In the genomic region with DNA sequence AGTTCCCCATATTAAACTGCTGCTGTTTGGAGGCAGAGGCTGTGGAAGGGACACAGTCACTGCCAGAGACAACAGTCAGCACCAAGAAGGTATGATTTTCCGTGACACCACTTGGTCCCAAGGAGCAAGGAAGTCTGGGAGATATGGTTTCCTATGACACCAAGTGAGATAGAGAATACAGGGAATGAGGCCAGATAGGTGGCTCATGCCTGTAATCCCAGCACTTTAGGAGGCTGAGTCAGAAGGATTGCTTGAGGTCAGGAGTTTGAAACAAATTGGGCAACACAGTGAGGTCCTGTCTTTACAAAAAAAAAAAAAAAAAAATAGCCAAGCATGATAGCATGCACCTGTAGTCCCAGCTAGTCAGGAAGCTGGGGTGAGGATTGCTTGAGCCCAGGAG, we compare ENCODE assay signal across 20 cellular contexts.
DNase-seq lines count a peak whose midpoint lies in the region; TF ChIP-seq lines count a peak whose summit lies in the region.
"Had no signal": no experiment of that assay in that cellular context is flagged by ENCODE, and none has a peak within 500 bp of the region (broad histone marks: within the 10 kb centered on the region; RNA-seq: fewer than 3 reads in every experiment).

No MANE protein-coding gene starts in this region.

- H2BK5ac ChIP-seq in mesendoderm (ENCODE audit: low read length) = peak overlapping the region; percentile 51

- no peak overlapping the region for H4K5ac ChIP-seq in mesendoderm (ENCODE audit: low read length)

- no peak overlapping the region for H3K27ac Mint-ChIP-seq in progenitor cell of endocrine pancreas
- H3K27ac Mint-ChIP-seq: IgD-negative memory B cell had no signal

- H3K23ac ChIP-seq in mesendoderm (ENCODE audit: low read length) = no peak overlapping the region

- H3K4me1 ChIP-seq in mesendoderm (ENCODE audit: control insufficient read depth, low read depth, low read length) = peaks cover 3% of the 10 kb centered on the region
- H3K4me1 ChIP-seq: A549, BE2C, HAP-1, Peyer's patch, SJSA1 had no signal

- H3K4me3 Mint-ChIP-seq in progenitor cell of endocrine pancreas (ENCODE audit: low read depth) = no peak overlapping the region
- H3K4me3 Mint-ChIP-seq: IgD-negative memory B cell had no signal

- intact Hi-C loops in posterior vena cava (cut with DNase I) = no loop called here

- H3K4me3 ChIP-seq in fibroblast of mammary gland (ENCODE audit: control insufficient read depth, low read depth, low read length) (no peak overlapping the region), mesendoderm (ENCODE audit: low read length) (no peak overlapping the region)
- H3K4me3 ChIP-seq: A549, HAP-1, MG63, Peyer's patch, SJSA1 had no signal

- H3K79me2 ChIP-seq in mesendoderm (ENCODE audit: control insufficient read depth, insufficient read depth, low read length) = no peaks in the 10 kb centered on the region

- no CpG with 5 or more reads among the region's 1 CpG for WGBS in mesendoderm (ENCODE audit: extremely low coverage, insufficient coverage, low lambda C conversion rate)

- no peak overlapping the region for H2AK5ac ChIP-seq in mesendoderm (ENCODE audit: low read length)

- peak overlapping the region; percentile 25 for H3K56ac ChIP-seq in mesendoderm (ENCODE audit: low read length)

- no peak overlapping the region for H3K18ac ChIP-seq in mesendoderm (ENCODE audit: low read length)

- H3K79me1 ChIP-seq in mesendoderm (ENCODE audit: low read length) = no peaks in the 10 kb centered on the region

- no peak overlapping the region for H3K4ac ChIP-seq in mesendoderm (ENCODE audit: low read depth, low read length)

- no peaks in the 10 kb centered on the region for H3K36me3 ChIP-seq in mesendoderm (ENCODE audit: control insufficient read depth, insufficient read depth, low read length)
- H3K36me3 ChIP-seq: BE2C, HAP-1, MG63, Peyer's patch, SJSA1 had no signal

- TF ChIP-seq CTCF in fibroblast of mammary gland (conservative IDR thresholded peaks at IDR 0.05; ENCODE audit: control insufficient read depth, insufficient read depth, low read depth, low read length) (no peak), progenitor cell of endocrine pancreas (IDR thresholded peaks at IDR 0.05; ENCODE audit: unreplicated experiment) (no peak)

- DNase-seq in HCEC 1CT (peak; percentile 44), RKO (ENCODE audit: low spot score) (peak; percentile 8), fibroblast of mammary gland (ENCODE audit: low read depth) (peak; percentile 70), mesendoderm (no peak), posterior vena cava (ENCODE audit: low spot score) (no peak), progenitor cell of endocrine pancreas (ENCODE audit: low spot score, unreplicated experiment) (no peak), NCI-H187 treated with DMSO at 0.1 percent for 48 hours (lab: John Stamatoyannopoulos, UW) (no peak), LoVo (ENCODE audit: low spot score) (no peak)
- DNase-seq: BE2C, DMS53, MG63, NCI-H1417, NCI-H1694 treated with DMSO at 0.1 percent for 48 hours, NCI-H2107, NCI-H748 treated with DMSO at 0.1 percent for 48 hours, Peyer's patch had no signal

- H2BK15ac ChIP-seq in mesendoderm (replicated peaks; ENCODE audit: low read depth) = no peak overlapping the region

- peaks cover 4% of the 10 kb centered on the region for H3K27me3 Mint-ChIP-seq in progenitor cell of endocrine pancreas
- H3K27me3 Mint-ChIP-seq: IgD-negative memory B cell had no signal

- H3K9ac ChIP-seq in mesendoderm (ENCODE audit: low read length) = no peak overlapping the region

- no peak overlapping the region for H2BK120ac ChIP-seq in mesendoderm (ENCODE audit: low read depth, low read length)

- H3K36me3 Mint-ChIP-seq in progenitor cell of endocrine pancreas (ENCODE audit: insufficient read depth) = peaks cover 6% of the 10 kb centered on the region

- H3K9me3 Mint-ChIP-seq in progenitor cell of endocrine pancreas (ENCODE audit: low read depth) = peaks cover 12% of the 10 kb centered on the region

- H3K27me3 ChIP-seq in mesendoderm (ENCODE audit: insufficient read depth, low read length, poor library complexity) = no peaks in the 10 kb centered on the region
- H3K27me3 ChIP-seq: BE2C, MG63, Peyer's patch, SJSA1 had no signal

- no peak overlapping the region for H3K27ac ChIP-seq in mesendoderm (ENCODE audit: low read depth, low read length)
- H3K27ac ChIP-seq: Peyer's patch, SJSA1 had no signal

- no peak overlapping the region for H3K4me2 ChIP-seq in mesendoderm (ENCODE audit: low read length)
- H3K4me2 ChIP-seq: A549 had no signal

- H3K4me1 Mint-ChIP-seq in progenitor cell of endocrine pancreas (ENCODE audit: low read depth) = peaks cover 9% of the 10 kb centered on the region
- H3K4me1 Mint-ChIP-seq: IgD-negative memory B cell had no signal

- no peak overlapping the region for H4K8ac ChIP-seq in mesendoderm (ENCODE audit: low read depth, low read length)

Comparison
In these comparisons a context has a peak if more than half of its experiments do, and no peak if none do; other contexts are left out.
1. DNase-seq: peak in HCEC 1CT (single experiment), RKO (single experiment) and fibroblast of mammary gland (single experiment); none in mesendoderm (single experiment), posterior vena cava (single experiment), progenitor cell of endocrine pancreas (single experiment), NCI-H187 treated with DMSO at 0.1 percent for 48 hours (single experiment) and LoVo (single experiment).